In genomic region chr2:150486539-150487484, GRCh38 we compare ENCODE assay signal across 1 cellular context.
TF ChIP-seq lines count a peak whose summit lies in the region.

No MANE protein-coding gene starts in this region.

TF ChIP-seq in GM12878, 131 proteins besides CTCF, POLR2A, EP300 and RAD21 (continued from another document):
- TF ChIP-seq PRDM15 (CRISPR knock-in tag; IDR thresholded peaks at IDR 0.05) (no peak), MTA2 (IDR thresholded peaks at IDR 0.05; ENCODE audit: low read depth) (0 out of 2 replicates have a peak, but pooled peaks have one; percentile 35), IKZF1 (conservative IDR thresholded peaks at IDR 0.05) (peak; percentile 48; the same call in 1 of the 2 replicates), NR2C2 (IDR thresholded peaks at IDR 0.05; ENCODE audit: borderline replicate concordance, control insufficient read depth, insufficient read length, low read depth) (no peak), TBL1XR1 (IDR thresholded peaks at IDR 0.05; ENCODE audit: low read depth, low read length) (no peak), SMAD1 (IDR thresholded peaks at IDR 0.05; ENCODE audit: low read depth, partially characterized antibody) (peak; percentile 17), E2F4 (IDR thresholded peaks at IDR 0.05; ENCODE audit: low read depth, low read length) (no peak), BRCA1 (IDR thresholded peaks at IDR 0.05; ENCODE audit: low read depth, low read length) (no peak), GABPA (IDR thresholded peaks at IDR 0.05; ENCODE audit: low read depth) (no peak), NBN (IDR thresholded peaks at IDR 0.05) (no peak), NR2F1 (conservative IDR thresholded peaks at IDR 0.05) (peak; percentile 59; the same call in 1 of the 2 replicates), IKZF2 (IDR thresholded peaks at IDR 0.05) (peak; percentile 8 to 22; a peak in 2 of 4 replicates), JUND (IDR thresholded peaks at IDR 0.05; ENCODE audit: low read depth, low read length) (no peak), MLLT1 (IDR thresholded peaks at IDR 0.05) (peak; percentile 63), FOS (IDR thresholded peaks at IDR 0.05; ENCODE audit: borderline replicate concordance, extremely low read depth, insufficient read length) (no peak), MEF2B (IDR thresholded peaks at IDR 0.05; ENCODE audit: partially characterized antibody, poor library complexity, severe bottlenecking) (peak; percentile 89), ZNF217 (IDR thresholded peaks at IDR 0.05) (no peak), MYB (IDR thresholded peaks at IDR 0.05; ENCODE audit: borderline replicate concordance, low read depth, low read length) (no peak), TCF3 (IDR thresholded peaks at IDR 0.05; ENCODE audit: borderline replicate concordance, insufficient read depth, low read depth, low read length) (no peak), GATAD2B (conservative IDR thresholded peaks at IDR 0.05; ENCODE audit: low read depth) (peak; percentile 75; the same call in 1 of the 2 replicates), CBFB (IDR thresholded peaks at IDR 0.05; ENCODE audit: low read depth) (no peak)
